In genomic region chr6:106620931-106621672, GRCh38 we compare ENCODE assay signal across 22 cellular contexts. TPM values are rescaled to one million over a fixed set of nuclear protein-coding genes. Genes with fewer than 3 reads are reported as not detected.
DNase-seq lines count a peak whose midpoint lies in the region; ATAC-seq and TF ChIP-seq lines count a peak whose summit lies in the region.
"Had no signal": no experiment of that assay in that cellular context is flagged by ENCODE, and none has a peak within 500 bp of the region (broad histone marks: within the 10 kb centered on the region; RNA-seq: fewer than 3 reads in every experiment).

No MANE protein-coding gene starts in this region.

- intact Hi-C loops in A673 (cut with micrococcal nuclease; ENCODE audit: unreplicated experiment): no loop called here

- no peak overlapping the region for H3K27ac ChIP-seq in A673 (ENCODE audit: low read depth, low read length, poor library complexity, severe bottlenecking)
- peak overlapping the region; percentile 31; the same call in 1 of the 2 replicates for H3K27ac ChIP-seq in HUES6 (ENCODE audit: low read depth, low read length)
- no peak overlapping the region for H3K27ac ChIP-seq in suprapubic skin
- H3K27ac ChIP-seq: coronary artery, lower lobe of right lung, upper lobe of left lung had no signal

- H3K36me3 Mint-ChIP-seq in activated naive CD4-positive, alpha-beta T cell treated with anti-CD3 and anti-CD28 coated beads, Interleukin-2, amount 50 U/mL, for 72 hours: peaks cover 0 to 13% of the 10 kb centered on the region in 2 donors

- no peak for ATAC-seq in HG02870 (IDR thresholded peaks at IDR 0.05; ENCODE audit: unreplicated experiment)
- ATAC-seq in activated naive CD4-positive, alpha-beta T cell treated with anti-CD3 and anti-CD28 coated beads, Interleukin-2, amount 50 U/mL, for 72 hours: no peak
- ATAC-seq: activated T-helper 17 cell treated with anti-CD3 and anti-CD28 coated beads, Interleukin-2, amount 50 U/mL, for 72 hours; HCT116; lower lobe of right lung; naive thymus-derived CD8-positive, alpha-beta T cell; stimulated activated naive CD8-positive, alpha-beta T cell treated with anti-CD3 and anti-CD28 coated beads, Interleukin-15, Interleukin-2, amounts not matched to agents 100 U/mL and 50 U/mL, for 24 hours had no signal

- H3K36me3 ChIP-seq in A673 (ENCODE audit: insufficient read depth, low read length, poor library complexity, severe bottlenecking): no peaks in the 10 kb centered on the region
- H3K36me3 ChIP-seq in HUES6 (ENCODE audit: control insufficient read depth, insufficient read depth, low read length): peaks cover 7% of the 10 kb centered on the region; the same call in 1 of the 2 replicates
- peaks cover 4% of the 10 kb centered on the region for H3K36me3 ChIP-seq in suprapubic skin

- in situ Hi-C loops in astrocyte of the spinal cord (cut with HindIII; ENCODE audit: low sequenced_read_pairs): no loop called here

- no peak for TF ChIP-seq POLR2A in suprapubic skin (IDR thresholded peaks at IDR 0.05)

- H3K4me1 ChIP-seq in A673 (ENCODE audit: insufficient read depth, low read length, poor library complexity, severe bottlenecking) (peaks cover 12% of the 10 kb centered on the region), HUES6 (ENCODE audit: control insufficient read depth, insufficient read depth, low read length) (peaks cover 22% of the 10 kb centered on the region), suprapubic skin (no peaks in the 10 kb centered on the region)
- H3K4me1 ChIP-seq: lower lobe of right lung, upper lobe of left lung had no signal

- H3K27me3 ChIP-seq in A673 (replicated peaks; ENCODE audit: insufficient read depth, low read depth, low read length, poor library complexity): no peaks in the 10 kb centered on the region
- H3K27me3 ChIP-seq in HUES6 (ENCODE audit: control insufficient read depth, insufficient read depth, low read length): no peaks in the 10 kb centered on the region
- no peaks in the 10 kb centered on the region for H3K27me3 ChIP-seq in suprapubic skin
- H3K27me3 ChIP-seq: upper lobe of left lung had no signal

- TF ChIP-seq CTCF in A673 (conservative IDR thresholded peaks at IDR 0.05; ENCODE audit: low read depth, low read length): no peak
- TF ChIP-seq CTCF in astrocyte of the spinal cord (IDR thresholded peaks at IDR 0.05; ENCODE audit: low read depth, low read length): no peak
- TF ChIP-seq CTCF in suprapubic skin (IDR thresholded peaks at IDR 0.05): no peak

- DNase-seq in A673 (ENCODE audit: low spot score): peak; percentile 80
- peak; percentile 93 for DNase-seq in astrocyte of the spinal cord (ENCODE audit: low read depth, low spot score)
- DNase-seq in lung microvascular endothelial cell (ENCODE audit: low read depth in 2 of 2): peak; percentile 44 to 49
- no peak for DNase-seq in suprapubic skin (ENCODE audit: low spot score in 2 of 2)
- no peak for DNase-seq in activated naive CD4-positive, alpha-beta T cell treated with anti-CD3 and anti-CD28 coated beads, Interleukin-2, amount 50 U/mL, for 72 hours (ENCODE audit: low spot score in 2 of 2)
- no peak for DNase-seq in globus pallidus (ENCODE audit: low spot score)
- DNase-seq: activated B cell treated with CpG ODN at 0.5 μM for 24 hours; activated CD8-positive, alpha-beta memory T cell treated with anti-CD3 and anti-CD28 coated beads for 24 hours; CD4-positive, alpha-beta memory T cell; DMS79 treated with DMSO at 0.1 percent for 48 hours; lower lobe of right lung; naive thymus-derived CD8-positive, alpha-beta T cell; NCI-H187; NCI-H446; stimulated activated naive CD8-positive, alpha-beta T cell treated with anti-CD3 and anti-CD28 coated beads, Interleukin-15, Interleukin-2, amounts not matched to agents 100 U/mL and 50 U/mL, for 24 hours; T-helper 1 cell; upper lobe of left lung had no signal

- H3K27ac Mint-ChIP-seq in activated naive CD4-positive, alpha-beta T cell treated with anti-CD3 and anti-CD28 coated beads, Interleukin-2, amount 50 U/mL, for 72 hours: peak overlapping the region in 1 of 2 donors; percentile 18
- H3K27ac Mint-ChIP-seq: activated B cell treated with CpG ODN at 0.5 μM for 24 hours; activated T-helper 17 cell treated with anti-CD3 and anti-CD28 coated beads, Interleukin-2, amount 50 U/mL, for 72 hours; CD4-positive, alpha-beta memory T cell; naive thymus-derived CD8-positive, alpha-beta T cell had no signal

- POLR2A ChIA-PET in A673 (lab: Charles Lee; ENCODE audit: low non-redundant PET): no interaction called here

- no peak for TF ChIP-seq EP300 in suprapubic skin (IDR thresholded peaks at IDR 0.05)

- H3K4me3 ChIP-seq in A673 (ENCODE audit: low read depth, low read length, poor library complexity, severe bottlenecking) (no peak overlapping the region), HUES6 (ENCODE audit: low read depth, low read length) (no peak overlapping the region), astrocyte of the spinal cord (ENCODE audit: low read depth, low read length) (no peak overlapping the region), suprapubic skin (no peak overlapping the region)
- H3K4me3 ChIP-seq: coronary artery, lower lobe of right lung, upper lobe of left lung had no signal

- H3K9me3 ChIP-seq in A673 (ENCODE audit: low read depth, low read length, poor library complexity, severe bottlenecking) (no peaks in the 10 kb centered on the region), HUES6 (ENCODE audit: control insufficient read depth, insufficient read depth, low read depth, low read length) (peaks cover 9% of the 10 kb centered on the region; the same call in 1 of the 2 replicates), suprapubic skin (no peaks in the 10 kb centered on the region)
- H3K9me3 ChIP-seq: lower lobe of right lung, upper lobe of left lung had no signal

- CTCF ChIA-PET in A673 (lab: Charles Lee): interaction anchor here (0.6 kb wide), 1 partner anchor 179 kb away, joined by 3 read pairs; no protein-coding TSS in a partner anchor

- no peaks in the 10 kb centered on the region for H3K9me3 Mint-ChIP-seq in activated naive CD4-positive, alpha-beta T cell treated with anti-CD3 and anti-CD28 coated beads, Interleukin-2, amount 50 U/mL, for 72 hours
- H3K9me3 Mint-ChIP-seq: activated B cell treated with CpG ODN at 0.5 μM for 24 hours; activated T-helper 17 cell treated with anti-CD3 and anti-CD28 coated beads, Interleukin-2, amount 50 U/mL, for 72 hours; CD4-positive, alpha-beta memory T cell; naive thymus-derived CD8-positive, alpha-beta T cell had no signal

- no peak overlapping the region for H3K9ac ChIP-seq in HUES6 (ENCODE audit: low read length)

- 88% methylated on average over 3 of the region's 3 CpGs for WGBS in suprapubic skin

- no TSS peak for BruUV-seq in A673 (replicated peaks; lab: Mats Ljungman, UMichigan)

RNA-seq across cellular contexts. Expression of gene RTN4IP1, which starts 8.2 kb away (rescaled TPM):
- total RNA-seq in A673 (2021) (15.7 and 17.9 TPM in 2 replicates), lung microvascular endothelial cell (2.0 and 2.8 TPM in 2 replicates), suprapubic skin (1 to 10 TPM; 1.8 to 5.3 (median 3.3) TPM)
- 1 to 10 TPM; 6.6 to 8.0 TPM for total RNA-seq in activated naive CD4-positive, alpha-beta T cell treated with anti-CD3 and anti-CD28 coated beads, Interleukin-2, amount 50 U/mL, for 72 hours

RNA-seq across cellular contexts. Expression of gene QRSL1, which starts 8.3 kb away (rescaled TPM):
- 20.4 and 22.7 TPM in 2 replicates for total RNA-seq in A673 (2021)
- 6.8 and 7.3 TPM in 2 replicates for total RNA-seq in lung microvascular endothelial cell
- 10 to 100 TPM in 1 of 4 donors, 1 to 10 TPM in 3; 6.4 to 10.4 (median 7.0) TPM for total RNA-seq in suprapubic skin
- 10 to 100 TPM; 20.0 to 20.5 TPM for total RNA-seq in activated naive CD4-positive, alpha-beta T cell treated with anti-CD3 and anti-CD28 coated beads, Interleukin-2, amount 50 U/mL, for 72 hours

Comparison
In these comparisons a context has a peak if more than half of its experiments do, and no peak if none do; other contexts are left out.
1. DNase-seq: peak in A673 (single experiment), astrocyte of the spinal cord (single experiment) and lung microvascular endothelial cell (2 of 2); none in suprapubic skin (0 of 2), activated naive CD4-positive, alpha-beta T cell treated with anti-CD3 and anti-CD28 coated beads, Interleukin-2, amount 50 U/mL, for 72 hours (0 of 2) and globus pallidus (single experiment).